In genomic region chr6:42368156-42368555, GRCh38 we compare ENCODE assay signal across 10 cellular contexts.
DNase-seq lines count a peak whose midpoint lies in the region; ATAC-seq lines count a peak whose summit lies in the region.
"Had no signal": no experiment of that assay in that cellular context is flagged by ENCODE, and none has a peak within 500 bp of the region (broad histone marks: within the 10 kb centered on the region; RNA-seq: fewer than 3 reads in every experiment).

No MANE protein-coding gene starts in this region.

- H3K27me3 Mint-ChIP-seq in activated CD4-positive, alpha-beta T cell treated with anti-CD3 and anti-CD28 coated beads, Interleukin-2, amount 10 ng/mL, durations not matched to agents 24 days and 14 days, result no peaks in the 10 kb centered on the region
- no peaks in the 10 kb centered on the region for H3K27me3 Mint-ChIP-seq in immature natural killer cell (ENCODE audit: low read depth in 3 of 3)

- ATAC-seq in GM19452 (IDR thresholded peaks at IDR 0.05; ENCODE audit: unreplicated experiment), result no peak

- H3K36me3 Mint-ChIP-seq in activated CD4-positive, alpha-beta T cell treated with anti-CD3 and anti-CD28 coated beads, Interleukin-2, amount 10 ng/mL, durations not matched to agents 24 days and 14 days (ENCODE audit: low read depth), result peaks cover 30% of the 10 kb centered on the region
- peaks cover 9 to 11% (median 10%) of the 10 kb centered on the region in 3 donors for H3K36me3 Mint-ChIP-seq in immature natural killer cell

- H3K27ac ChIP-seq in temporal lobe (ENCODE audit: low read depth, low read length), result peak overlapping the region; percentile 39
- H3K27ac ChIP-seq: 22Rv1 had no signal

- peak overlapping the region; percentile 72 for H3K4me3 Mint-ChIP-seq in activated CD4-positive, alpha-beta T cell treated with anti-CD3 and anti-CD28 coated beads, Interleukin-2, amount 10 ng/mL, durations not matched to agents 24 days and 14 days
- H3K4me3 Mint-ChIP-seq in immature natural killer cell, result peak overlapping the region; percentile 63 to 82 (median 78)

- intact Hi-C loops in activated CD4-positive, alpha-beta T cell treated with anti-CD3 and anti-CD28 coated beads, Interleukin-2, amount 10 ng/mL, durations not matched to agents 24 days and 14 days (cut with micrococcal nuclease), result loop anchor here (1.0 to 5.0 kb wide), 7 partner anchors 10 to 154 kb away; partner anchors contain the start of gene TRERF1

- H3K27ac Mint-ChIP-seq in activated CD4-positive, alpha-beta T cell treated with anti-CD3 and anti-CD28 coated beads, Interleukin-2, amount 10 ng/mL, durations not matched to agents 24 days and 14 days, result peak overlapping the region; percentile 89
- H3K27ac Mint-ChIP-seq in immature natural killer cell, result peak overlapping the region; percentile 73 to 93 (median 88)

- H3K9me3 Mint-ChIP-seq in activated CD4-positive, alpha-beta T cell treated with anti-CD3 and anti-CD28 coated beads, Interleukin-2, amount 10 ng/mL, durations not matched to agents 24 days and 14 days, result no peaks in the 10 kb centered on the region
- no peaks in the 10 kb centered on the region for H3K9me3 Mint-ChIP-seq in immature natural killer cell

- peak; percentile 56 for DNase-seq in NK-92 treated with Interleukin-12 subunit alpha and Interleukin-12 subunit beta, amount 100 ng/mL, for 24 hours (lab: John Stamatoyannopoulos, UW)
- DNase-seq in NK-92 (lab: John Stamatoyannopoulos, UW; ENCODE audit: unreplicated experiment), result no peak
- DNase-seq in activated CD4-positive, alpha-beta T cell treated with anti-CD3 and anti-CD28 coated beads, Interleukin-2, amount 10 ng/mL, durations not matched to agents 24 days and 14 days, result peak; percentile 83
- peak in 2 of 3 donors; percentile 31 to 39 for DNase-seq in immature natural killer cell
- no peak for DNase-seq in hippocampal formation (lab: John Stamatoyannopoulos, UW)
- no peak for DNase-seq in hypothalamus (lab: John Stamatoyannopoulos, UW)
- DNase-seq: pancreas had no signal

- peaks cover 72% of the 10 kb centered on the region for H3K4me1 Mint-ChIP-seq in activated CD4-positive, alpha-beta T cell treated with anti-CD3 and anti-CD28 coated beads, Interleukin-2, amount 10 ng/mL, durations not matched to agents 24 days and 14 days
- H3K4me1 Mint-ChIP-seq in immature natural killer cell, result peaks cover 80 to 82% of the 10 kb centered on the region in 2 donors

Comparison
In these comparisons a context has a peak if more than half of its experiments do, and no peak if none do; other contexts are left out.
1. DNase-seq: peak in NK-92 treated with Interleukin-12 subunit alpha and Interleukin-12 subunit beta, amount 100 ng/mL, for 24 hours (single experiment), activated CD4-positive, alpha-beta T cell treated with anti-CD3 and anti-CD28 coated beads, Interleukin-2, amount 10 ng/mL, durations not matched to agents 24 days and 14 days (single experiment) and immature natural killer cell (2 of 3); none in NK-92 (single experiment), hippocampal formation (0 of 2) and hypothalamus (0 of 51).